In genomic region chr6:44043036-44043478, GRCh38 we compare ENCODE assay signal across 9 cellular contexts.
DNase-seq lines count a peak whose midpoint lies in the region; ATAC-seq, FAIRE-seq and TF ChIP-seq lines count a peak whose summit lies in the region.
"Had no signal": no experiment of that assay in that cellular context is flagged by ENCODE, and none has a peak within 500 bp of the region (broad histone marks: within the 10 kb centered on the region; RNA-seq: fewer than 3 reads in every experiment).

No MANE protein-coding gene starts in this region.

- no peaks in the 10 kb centered on the region for H3K9me3 Mint-ChIP-seq in HFFc6
- H3K9me3 Mint-ChIP-seq: naive B cell had no signal

- no peak for ATAC-seq in HG02973 (IDR thresholded peaks at IDR 0.05; ENCODE audit: unreplicated experiment)
- ATAC-seq in HG03460 (IDR thresholded peaks at IDR 0.05; ENCODE audit: unreplicated experiment): no peak

- H3K36me3 ChIP-seq in SJSA1: no peaks in the 10 kb centered on the region
- H3K36me3 ChIP-seq in small intestine (ENCODE audit: control insufficient read depth in 2 of 2, insufficient read depth in 2 of 2, low read length in 2 of 2): no peaks in the 10 kb centered on the region

- H3K27me3 Mint-ChIP-seq in HFFc6 (ENCODE audit: insufficient read depth): peaks cover 2% of the 10 kb centered on the region; the same call in 1 of the 2 replicates

- no peak for FAIRE-seq in small intestine (lab: Jason Lieb, UNC)

- H3K27ac ChIP-seq in SJSA1 (peak overlapping the region; percentile 47), small intestine (ENCODE audit: low read depth in 1 of 2, low read length in 1 of 2) (no peak overlapping the region)

- DNase-seq in HFFc6 (no peak), SJSA1 (ENCODE audit: low read depth in 1 of 2, low spot score in 2 of 2) (peak in 1 of 2 experiments; percentile 70), foreskin fibroblast (peak; percentile 62 to 71), small intestine (peak; percentile 81), NCI-H128 (lab: John Stamatoyannopoulos, UW; ENCODE audit: unreplicated experiment) (no peak)
- DNase-seq: activated T-cell treated with anti-CD3 and anti-CD28 coated beads, Interleukin-2, amount 50 U/mL, for 48 hours; naive B cell had no signal

- H3K27me3 ChIP-seq in SJSA1 (replicated peaks): no peaks in the 10 kb centered on the region
- H3K27me3 ChIP-seq in small intestine (ENCODE audit: control insufficient read depth in 2 of 2, insufficient read depth in 2 of 2, low read length in 2 of 2): no peaks in the 10 kb centered on the region

- H3K4me3 ChIP-seq in SJSA1 (no peak overlapping the region), foreskin fibroblast (ENCODE audit: low read depth in 1 of 2, low read length in 2 of 2) (no peak overlapping the region), small intestine (ENCODE audit: low read depth in 1 of 2, low read length in 2 of 2) (no peak overlapping the region)

- H3K36me3 Mint-ChIP-seq in HFFc6 (ENCODE audit: low read depth): no peaks in the 10 kb centered on the region
- H3K36me3 Mint-ChIP-seq: naive B cell had no signal

- H3K9me3 ChIP-seq in SJSA1 (replicated peaks) (no peaks in the 10 kb centered on the region), small intestine (ENCODE audit: control insufficient read depth, low read depth) (no peaks in the 10 kb centered on the region)

- H3K4me1 Mint-ChIP-seq in HFFc6 (ENCODE audit: low read depth): peaks cover 43% of the 10 kb centered on the region
- H3K4me1 Mint-ChIP-seq: naive B cell had no signal

- WGBS in small intestine, 3 donors: 6 to 59% (median 36%) methylated on average over 1 of the region's 1 CpG

- H3K4me3 Mint-ChIP-seq in HFFc6: peak overlapping the region; percentile 55
- H3K4me3 Mint-ChIP-seq: naive B cell had no signal

- H3K27ac Mint-ChIP-seq in HFFc6: peak overlapping the region; percentile 96
- H3K27ac Mint-ChIP-seq: naive B cell had no signal

- TF ChIP-seq CTCF in HFFc6 (IDR thresholded peaks at IDR 0.05) (no peak), foreskin fibroblast (IDR thresholded peaks at IDR 0.05; ENCODE audit: low read depth, low read length) (no peak)

- H3K4me1 ChIP-seq in SJSA1 (replicated peaks): peaks cover 41% of the 10 kb centered on the region
- peaks cover 0 to 3% of the 10 kb centered on the region in 2 donors for H3K4me1 ChIP-seq in small intestine (ENCODE audit: control insufficient read depth in 2 of 2, insufficient read depth in 1 of 2, low read depth in 1 of 2, low read length in 1 of 2)

Comparison
In these comparisons a context has a peak if more than half of its experiments do, and no peak if none do; other contexts are left out.
1. DNase-seq: peak in foreskin fibroblast (2 of 2) and small intestine (single experiment); none in HFFc6 (single experiment) and NCI-H128 (single experiment).